1 cellular context compared by ENCODE assay signal in the genomic region with DNA sequence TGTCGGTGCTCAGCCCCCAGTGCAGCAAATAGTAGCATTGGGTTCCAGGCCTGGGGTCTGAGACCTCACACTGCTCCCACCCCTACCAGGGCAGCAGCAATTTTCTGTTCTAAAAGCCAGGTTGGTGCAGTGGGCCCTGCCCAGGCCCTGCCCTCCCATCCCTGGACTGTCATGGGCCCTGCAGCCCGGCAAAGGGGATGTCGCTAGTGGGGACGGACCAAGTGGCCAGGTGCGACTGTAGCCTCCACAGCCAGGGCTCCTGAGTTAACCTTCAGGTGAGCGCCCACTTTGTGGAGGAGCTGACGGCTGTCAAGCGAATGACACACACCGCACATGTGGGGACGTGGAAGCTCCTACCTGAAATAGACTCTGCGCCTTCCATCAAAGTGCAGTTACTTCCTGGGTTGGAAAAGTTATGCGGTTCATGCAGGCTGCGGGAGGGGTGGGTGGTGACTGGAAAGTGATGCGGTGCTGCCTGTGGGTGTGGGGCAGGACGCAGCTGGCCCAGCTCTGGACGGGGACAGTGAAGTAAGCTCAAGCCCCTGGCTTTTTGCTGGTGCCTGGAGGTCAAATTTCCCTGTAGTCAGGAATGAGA.
TF ChIP-seq lines count a peak whose summit lies in the region.

No MANE protein-coding gene starts in this region.

TF ChIP-seq in K562, 482 proteins besides CTCF, POLR2A, EP300 and RAD21:
- TF ChIP-seq GABPB1 (CRISPR knock-in tag; IDR thresholded peaks at IDR 0.05) = no peak
- TF ChIP-seq, protein P1, sequence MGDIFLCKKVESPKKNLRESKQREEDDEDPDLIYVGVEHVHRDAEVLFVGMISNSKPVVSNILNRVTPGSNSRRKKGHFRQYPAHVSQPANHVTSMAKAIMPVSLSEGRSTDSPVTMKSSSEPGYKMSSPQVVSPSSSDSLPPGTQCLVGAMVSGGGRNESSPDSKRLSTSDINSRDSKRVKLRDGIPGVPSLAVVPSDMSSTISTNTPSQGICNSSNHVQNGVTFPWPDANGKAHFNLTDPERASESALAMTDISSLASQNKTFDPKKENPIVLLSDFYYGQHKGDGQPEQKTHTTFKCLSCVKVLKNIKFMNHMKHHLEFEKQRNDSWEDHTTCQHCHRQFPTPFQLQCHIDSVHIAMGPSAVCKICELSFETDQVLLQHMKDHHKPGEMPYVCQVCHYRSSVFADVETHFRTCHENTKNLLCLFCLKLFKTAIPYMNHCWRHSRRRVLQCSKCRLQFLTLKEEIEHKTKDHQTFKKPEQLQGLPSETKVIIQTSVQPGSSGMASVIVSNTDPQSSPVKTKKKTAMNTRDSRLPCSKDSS (IDR thresholded peaks at IDR 0.05; ENCODE audit: low read depth, partially characterized antibody) = no peak
- TF ChIP-seq RBFOX2 (IDR thresholded peaks at IDR 0.05; ENCODE audit: low read depth, low read length) = no peak
- TF ChIP-seq CBX8 (IDR thresholded peaks at IDR 0.05; ENCODE audit: borderline replicate concordance, extremely low read depth, low read depth, low read length, poor library complexity, severe bottlenecking) = no peak
- TF ChIP-seq KAT7 (CRISPR knock-in tag; IDR thresholded peaks at IDR 0.05; ENCODE audit: borderline replicate concordance) = no peak
- no peak for TF ChIP-seq ZNF644 (tag; IDR thresholded peaks at IDR 0.05; ENCODE audit: low read depth)
